In the genomic region with DNA sequence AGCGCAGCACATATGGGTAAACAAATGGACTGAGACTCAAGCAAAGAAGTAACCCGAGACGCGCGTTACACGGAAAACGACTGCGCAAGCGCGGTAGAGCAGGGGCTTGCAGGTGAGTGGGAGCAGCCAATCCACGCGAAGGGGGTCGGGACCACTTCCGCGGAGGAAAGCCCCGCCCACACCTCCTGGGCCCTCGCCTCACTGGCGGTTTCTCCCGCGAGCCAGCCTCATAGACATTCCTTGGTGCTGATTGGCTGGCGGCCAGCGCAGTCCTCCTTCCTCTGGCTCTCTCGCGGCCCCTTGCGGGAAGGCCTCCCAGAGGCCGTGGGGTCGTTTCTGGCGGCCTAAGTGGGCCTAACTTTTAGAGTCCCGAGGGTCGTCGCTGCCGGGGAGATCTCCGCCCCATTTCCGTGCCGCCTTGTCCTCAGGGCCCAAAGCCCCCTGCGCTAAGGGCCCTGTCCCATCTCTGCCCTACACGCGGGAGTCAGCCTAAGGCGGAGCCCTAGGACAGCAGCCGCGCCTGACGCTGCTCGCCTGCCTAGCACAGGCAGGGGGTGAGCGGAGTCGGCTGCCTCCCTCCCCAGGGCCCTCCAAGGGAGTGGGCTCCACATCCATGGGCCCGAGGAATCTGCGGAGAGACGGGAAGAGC, we compare ENCODE assay signal across 1 cellular context.
TF ChIP-seq lines count a peak whose summit lies in the region.

No MANE protein-coding gene starts in this region.

TF ChIP-seq in neural cell, 6 proteins besides CTCF, POLR2A, EP300 and RAD21 (continued from another document):
- TF ChIP-seq, protein P1, sequence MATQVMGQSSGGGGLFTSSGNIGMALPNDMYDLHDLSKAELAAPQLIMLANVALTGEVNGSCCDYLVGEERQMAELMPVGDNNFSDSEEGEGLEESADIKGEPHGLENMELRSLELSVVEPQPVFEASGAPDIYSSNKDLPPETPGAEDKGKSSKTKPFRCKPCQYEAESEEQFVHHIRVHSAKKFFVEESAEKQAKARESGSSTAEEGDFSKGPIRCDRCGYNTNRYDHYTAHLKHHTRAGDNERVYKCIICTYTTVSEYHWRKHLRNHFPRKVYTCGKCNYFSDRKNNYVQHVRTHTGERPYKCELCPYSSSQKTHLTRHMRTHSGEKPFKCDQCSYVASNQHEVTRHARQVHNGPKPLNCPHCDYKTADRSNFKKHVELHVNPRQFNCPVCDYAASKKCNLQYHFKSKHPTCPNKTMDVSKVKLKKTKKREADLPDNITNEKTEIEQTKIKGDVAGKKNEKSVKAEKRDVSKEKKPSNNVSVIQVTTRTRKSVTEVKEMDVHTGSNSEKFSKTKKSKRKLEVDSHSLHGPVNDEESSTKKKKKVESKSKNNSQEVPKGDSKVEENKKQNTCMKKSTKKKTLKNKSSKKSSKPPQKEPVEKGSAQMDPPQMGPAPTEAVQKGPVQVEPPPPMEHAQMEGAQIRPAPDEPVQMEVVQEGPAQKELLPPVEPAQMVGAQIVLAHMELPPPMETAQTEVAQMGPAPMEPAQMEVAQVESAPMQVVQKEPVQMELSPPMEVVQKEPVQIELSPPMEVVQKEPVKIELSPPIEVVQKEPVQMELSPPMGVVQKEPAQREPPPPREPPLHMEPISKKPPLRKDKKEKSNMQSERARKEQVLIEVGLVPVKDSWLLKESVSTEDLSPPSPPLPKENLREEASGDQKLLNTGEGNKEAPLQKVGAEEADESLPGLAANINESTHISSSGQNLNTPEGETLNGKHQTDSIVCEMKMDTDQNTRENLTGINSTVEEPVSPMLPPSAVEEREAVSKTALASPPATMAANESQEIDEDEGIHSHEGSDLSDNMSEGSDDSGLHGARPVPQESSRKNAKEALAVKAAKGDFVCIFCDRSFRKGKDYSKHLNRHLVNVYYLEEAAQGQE (IDR thresholded peaks at IDR 0.05; ENCODE audit: borderline replicate concordance): no peak
- no peak for TF ChIP-seq POLR2AphosphoS5 (IDR thresholded peaks at IDR 0.05)
- no peak for TF ChIP-seq EZH2 (IDR thresholded peaks at IDR 0.05; ENCODE audit: borderline replicate concordance, insufficient read depth, low read length, poor library complexity, severe bottlenecking)
- no peak for TF ChIP-seq MXI1 (conservative IDR thresholded peaks at IDR 0.05; ENCODE audit: poor library complexity, severe bottlenecking)
